29 cellular contexts compared by ENCODE assay signal in the genomic region with DNA sequence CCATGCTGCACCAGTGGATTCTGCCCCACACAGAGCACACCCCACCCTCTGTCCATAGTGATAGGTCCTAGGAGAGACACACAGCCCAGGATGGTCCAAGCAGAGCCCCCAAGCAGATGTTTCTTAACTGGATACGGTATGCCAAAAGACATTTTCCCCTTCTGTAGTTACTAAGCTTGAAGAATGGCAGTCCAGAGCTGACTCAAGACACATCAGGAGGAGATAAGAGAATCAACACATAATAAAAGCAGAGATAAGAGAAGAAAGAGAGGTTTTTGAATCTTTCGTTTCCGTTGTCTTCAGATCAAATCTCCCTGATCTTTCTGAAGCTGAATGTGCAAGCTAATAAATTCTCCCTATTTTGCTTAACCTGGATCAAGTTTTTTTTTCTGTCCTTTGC. TPM values are rescaled to one million over a fixed set of nuclear protein-coding genes. Genes with fewer than 3 reads are reported as not detected.
"Had no signal": no experiment of that assay in that cellular context is flagged by ENCODE, and none has a peak within 500 bp of the region (broad histone marks: within the 10 kb centered on the region; RNA-seq: fewer than 3 reads in every experiment).

No MANE protein-coding gene starts in this region.

- H3K9me3 ChIP-seq: gastrocnemius medialis, mucosa of descending colon, neutrophil, right lobe of liver, testis, transverse colon had no signal

- H3K4me1 Mint-ChIP-seq: naive thymus-derived CD8-positive, alpha-beta T cell; stimulated activated memory B cell treated with anti-CD40 and anti-IgM and Interleukin-4, amounts not matched to agents 10 μg/mL and 1 μg/mL and 100 μg/mL, for 72 hours; stimulated activated naive CD8-positive, alpha-beta T cell treated with anti-CD3 and anti-CD28 coated beads, Interleukin-15, amount 100 ng/mL, for 72 hours had no signal

- H3K4me1 ChIP-seq: gastrocnemius medialis, psoas muscle, right lobe of liver, spleen, testis, transverse colon had no signal

- H3K9me3 Mint-ChIP-seq: stimulated activated naive CD8-positive, alpha-beta T cell treated with anti-CD3 and anti-CD28 coated beads, Interleukin-15, amount 100 ng/mL, for 72 hours had no signal

- H3K4me3 Mint-ChIP-seq: naive thymus-derived CD8-positive, alpha-beta T cell; stimulated activated memory B cell treated with anti-CD40 and anti-IgM and Interleukin-4, amounts not matched to agents 10 μg/mL and 1 μg/mL and 100 μg/mL, for 72 hours; stimulated activated naive CD8-positive, alpha-beta T cell treated with anti-CD3 and anti-CD28 coated beads, Interleukin-15, amount 100 ng/mL, for 72 hours had no signal

- H3K27me3 ChIP-seq: right lobe of liver, testis had no signal

- DNase-seq: effector CD8-positive, alpha-beta T cell; gastrocnemius medialis; left colon; left ventricle myocardium superior; mucosa of descending colon; naive thymus-derived CD8-positive, alpha-beta T cell; psoas muscle; retina; right lobe of liver; spleen; stimulated activated CD4-positive, alpha-beta T cell treated with anti-CD3 and anti-CD28 coated beads, Interleukin-15, amount 100 ng/mL, for 24 hours; stimulated activated CD4-positive, alpha-beta T cell treated with anti-CD3 and anti-CD28 coated beads, Interleukin-1b, Interleukin-23, amount 100 ng/mL, for 48 hours; stimulated activated CD4-positive, alpha-beta T cell treated with anti-CD3 and anti-CD28 coated beads, Interleukin-4, amount 100 ng/mL, for 24 hours; stimulated activated naive CD8-positive, alpha-beta T cell treated with anti-CD3 and anti-CD28 coated beads, Interleukin-15, amount 100 ng/mL, for 72 hours; testis; transverse colon had no signal

- H3K36me3 Mint-ChIP-seq: naive thymus-derived CD8-positive, alpha-beta T cell; stimulated activated memory B cell treated with anti-CD40 and anti-IgM and Interleukin-4, amounts not matched to agents 10 μg/mL and 1 μg/mL and 100 μg/mL, for 72 hours had no signal

- ATAC-seq: esophagus mucosa; gastrocnemius medialis; left colon; left ventricle myocardium superior; mucosa of descending colon; naive thymus-derived CD8-positive, alpha-beta T cell; psoas muscle; right lobe of liver; stimulated activated memory B cell treated with anti-CD40 and anti-IgM and Interleukin-4, amounts not matched to agents 10 μg/mL and 1 μg/mL and 100 μg/mL, for 72 hours; stimulated activated naive CD8-positive, alpha-beta T cell treated with anti-CD3 and anti-CD28 coated beads, Interleukin-15, amount 100 ng/mL, for 72 hours had no signal

- H3K36me3 ChIP-seq: gastrocnemius medialis, neutrophil, right lobe of liver, spleen, transverse colon had no signal

- H3K27ac ChIP-seq: coronary artery, gastrocnemius medialis, neutrophil, psoas muscle, right lobe of liver, spleen, testis, transverse colon had no signal

- H3K4me3 ChIP-seq: coronary artery, gastrocnemius medialis, lung, mucosa of descending colon, psoas muscle, right lobe of liver, spleen, testis, transverse colon had no signal

- H3K27ac Mint-ChIP-seq: naive thymus-derived CD8-positive, alpha-beta T cell; stimulated activated memory B cell treated with anti-CD40 and anti-IgM and Interleukin-4, amounts not matched to agents 10 μg/mL and 1 μg/mL and 100 μg/mL, for 72 hours; stimulated activated naive CD8-positive, alpha-beta T cell treated with anti-CD3 and anti-CD28 coated beads, Interleukin-15, amount 100 ng/mL, for 72 hours had no signal

RNA-seq across cellular contexts. Expression of a gene that starts 21.8 kb away (rescaled TPM):
- total RNA-seq: chondrocyte; dermis microvascular lymphatic vessel endothelial cell; fibroblast of lung; kidney epithelial cell; naive thymus-derived CD8-positive, alpha-beta T cell; osteoblast had no signal
- polyA plus RNA-seq: naive thymus-derived CD8-positive, alpha-beta T cell; neural cell had no signal

RNA-seq across cellular contexts. Expression of a gene that starts 50.6 kb away (rescaled TPM):
- total RNA-seq: chondrocyte; dermis microvascular lymphatic vessel endothelial cell; fibroblast of lung; gastrocnemius medialis; left colon; left ventricle myocardium superior; mucosa of descending colon; naive thymus-derived CD8-positive, alpha-beta T cell; osteoblast; psoas muscle; right lobe of liver; spleen; subcutaneous adipose tissue; transverse colon; urinary bladder had no signal
- polyA plus RNA-seq: fibroblast of lung; naive thymus-derived CD8-positive, alpha-beta T cell; psoas muscle; spleen; urinary bladder had no signal
